Comparison of ENCODE assay signal across 9 cellular contexts in genomic region chr11:62882811-62883496, GRCh38. TPM values are rescaled to one million over a fixed set of nuclear protein-coding genes. Genes with fewer than 3 reads are reported as not detected.
DNase-seq lines count a peak whose midpoint lies in the region; ATAC-seq and TF ChIP-seq lines count a peak whose summit lies in the region.
"Had no signal": no experiment of that assay in that cellular context is flagged by ENCODE, and none has a peak within 500 bp of the region (broad histone marks: within the 10 kb centered on the region; RNA-seq: fewer than 3 reads in every experiment).

No MANE protein-coding gene starts in this region.

- peak overlapping the region in 3 of 5 donors; percentile 0 to 100 (median 95) for H3K27ac ChIP-seq in adrenal gland
- peak overlapping the region; percentile 99 for H3K27ac ChIP-seq in left lung
- peak overlapping the region; percentile 26 to 95 for H3K27ac ChIP-seq in testis

- H3K36me3 ChIP-seq in adrenal gland (replicated peaks in 1 of 2), result peaks cover 0 to 56% of the 10 kb centered on the region in 2 donors
- H3K36me3 ChIP-seq in left lung, result peaks cover 0 to 62% of the 10 kb centered on the region in 2 donors
- H3K36me3 ChIP-seq in testis (ENCODE audit: low read depth, missing control alignments), result peaks cover 3% of the 10 kb centered on the region

- peak overlapping the region; percentile 100 for H3K27ac Mint-ChIP-seq in activated CD4-positive, alpha-beta T cell treated with anti-CD3 and anti-CD28 coated beads, Interleukin-2, amount 10 ng/mL, durations not matched to agents 24 days and 14 days

- peak; percentile 66 for DNase-seq in activated CD4-positive, alpha-beta T cell treated with anti-CD3 and anti-CD28 coated beads, Interleukin-2, amount 10 ng/mL, durations not matched to agents 24 days and 14 days
- no peak for DNase-seq in activated CD4-positive, alpha-beta T cell treated with anti-CD3 and anti-CD28 coated beads for 4 hours
- no peak for DNase-seq in adrenal gland
- no peak for DNase-seq in left lung
- no peak for DNase-seq in testis
- DNase-seq in putamen (ENCODE audit: low spot score), result no peak
- no peak for DNase-seq in G401 (ENCODE audit: low spot score)
- DNase-seq in SW480 (ENCODE audit: low spot score), result no peak

- H3K9me3 Mint-ChIP-seq in activated CD4-positive, alpha-beta T cell treated with anti-CD3 and anti-CD28 coated beads, Interleukin-2, amount 10 ng/mL, durations not matched to agents 24 days and 14 days, result no peaks in the 10 kb centered on the region

- peaks cover 55% of the 10 kb centered on the region for H3K4me1 Mint-ChIP-seq in activated CD4-positive, alpha-beta T cell treated with anti-CD3 and anti-CD28 coated beads, Interleukin-2, amount 10 ng/mL, durations not matched to agents 24 days and 14 days

- ATAC-seq in left lung, result no peak

- H3K9me3 ChIP-seq in adrenal gland (replicated peaks in 1 of 3) (no peaks in the 10 kb centered on the region), left lung (no peaks in the 10 kb centered on the region), testis (no peaks in the 10 kb centered on the region)

- TF ChIP-seq POLR2A in adrenal gland (IDR thresholded peaks at IDR 0.05) (no peak), testis (IDR thresholded peaks at IDR 0.05) (no peak)

- peak overlapping the region in 2 of 4 donors; percentile 4 to 72 for H3K4me3 ChIP-seq in adrenal gland
- H3K4me3 ChIP-seq in left lung, result peak overlapping the region; percentile 86 to 92
- no peak overlapping the region for H3K4me3 ChIP-seq in testis

- in situ Hi-C loops in G401 (cut with HindIII; ENCODE audit: low sequenced_read_pairs), result no loop called here

- TF ChIP-seq CTCF in adrenal gland (IDR thresholded peaks at IDR 0.05) (no peak), left lung (IDR thresholded peaks at IDR 0.05) (no peak), testis (IDR thresholded peaks at IDR 0.05) (no peak)

- H3K4me3 Mint-ChIP-seq in activated CD4-positive, alpha-beta T cell treated with anti-CD3 and anti-CD28 coated beads, Interleukin-2, amount 10 ng/mL, durations not matched to agents 24 days and 14 days, result peak overlapping the region; percentile 100

- intact Hi-C loops in activated CD4-positive, alpha-beta T cell treated with anti-CD3 and anti-CD28 coated beads, Interleukin-2, amount 10 ng/mL, durations not matched to agents 24 days and 14 days (cut with micrococcal nuclease), result loop anchor here (5.0 to 10.0 kb wide), 3 partner anchors 271 to 1302 kb away; partner anchors contain the start of genes EML3, ROM1 and STIP1
- intact Hi-C loops in adrenal gland (cut with DNase I) (no loop called here), left lung (cut with DNase I) (no loop called here), testis (cut with DNase I; ENCODE audit: low total_unique reads) (no loop called here)

- peaks cover 77% of the 10 kb centered on the region for H3K36me3 Mint-ChIP-seq in activated CD4-positive, alpha-beta T cell treated with anti-CD3 and anti-CD28 coated beads, Interleukin-2, amount 10 ng/mL, durations not matched to agents 24 days and 14 days (ENCODE audit: low read depth)

- H3K27me3 Mint-ChIP-seq in activated CD4-positive, alpha-beta T cell treated with anti-CD3 and anti-CD28 coated beads, Interleukin-2, amount 10 ng/mL, durations not matched to agents 24 days and 14 days, result peaks cover 1% of the 10 kb centered on the region

- peaks cover 41 to 58% of the 10 kb centered on the region in 2 donors for H3K4me1 ChIP-seq in adrenal gland (replicated peaks in 1 of 2)
- H3K4me1 ChIP-seq in left lung, result peaks cover 39 to 73% of the 10 kb centered on the region in 2 donors
- peaks cover 23% of the 10 kb centered on the region for H3K4me1 ChIP-seq in testis

- no peaks in the 10 kb centered on the region for H3K27me3 ChIP-seq in adrenal gland
- no peaks in the 10 kb centered on the region for H3K27me3 ChIP-seq in left lung
- H3K27me3 ChIP-seq in testis, result no peaks in the 10 kb centered on the region

- WGBS in adrenal gland, 4 donors, result 50 to 61% (median 52%) methylated on average over 5 of the region's 5 CpGs
- WGBS in testis, 2 donors, result 73 to 76% methylated on average over 5 of the region's 5 CpGs

RNA-seq across cellular contexts. Expression of gene SLC3A2, which starts 2.3 kb away (rescaled TPM):
- total RNA-seq in activated CD4-positive, alpha-beta T cell treated with anti-CD3 and anti-CD28 coated beads, Interleukin-2, amount 10 ng/mL, durations not matched to agents 24 days and 14 days, result 364 and 379 TPM in 2 replicates
- total RNA-seq in adrenal gland, result 100 to 1,000 TPM; 103 to 398 (median 164) TPM
- 100 to 1,000 TPM; 123 to 221 (median 155) TPM for polyA plus RNA-seq in adrenal gland
- total RNA-seq in left lung, result 100 to 1,000 TPM; 131 to 228 TPM
- 100 to 1,000 TPM; 227 to 271 TPM for total RNA-seq in testis
- polyA plus RNA-seq in testis (ENCODE audit: insufficient read depth, low read depth, low replicate concordance), result 166 TPM
- total RNA-seq in G401 (2014; rRNA removed; shearing (Covaris generic)), result 225 and 239 TPM in 2 replicates

RNA-seq across cellular contexts. Expression of gene CHRM1, which starts 38.2 kb away (rescaled TPM):
- not detected in 2 replicates for total RNA-seq in activated CD4-positive, alpha-beta T cell treated with anti-CD3 and anti-CD28 coated beads, Interleukin-2, amount 10 ng/mL, durations not matched to agents 24 days and 14 days
- total RNA-seq in adrenal gland, result 1 to 10 TPM in 2 of 8 donors, under 1 TPM in 1, not detected in 5; 0.94 to 3.0 (median 2.8) TPM
- 1 to 10 TPM; 1.4 to 3.8 (median 1.8) TPM for polyA plus RNA-seq in adrenal gland
- 1 to 10 TPM; 1.2 to 2.3 TPM for total RNA-seq in left lung
- under 1 TPM; 0.06 to 0.39 TPM for total RNA-seq in testis
- 0.45 TPM for polyA plus RNA-seq in testis (ENCODE audit: insufficient read depth, low read depth, low replicate concordance)
- not detected in 2 replicates for total RNA-seq in G401 (2014; rRNA removed; shearing (Covaris generic))
- total RNA-seq: subcutaneous adipose tissue had no signal

RNA-seq across cellular contexts. Expression of gene WDR74, which starts 43.6 kb away (rescaled TPM):
- 145 and 153 TPM in 2 replicates for total RNA-seq in activated CD4-positive, alpha-beta T cell treated with anti-CD3 and anti-CD28 coated beads, Interleukin-2, amount 10 ng/mL, durations not matched to agents 24 days and 14 days
- total RNA-seq in adrenal gland, result 10 to 100 TPM; 21.7 to 52.1 (median 36.8) TPM
- polyA plus RNA-seq in adrenal gland, result 100 to 1,000 TPM in 2 of 3 donors, 10 to 100 TPM in 1; 35.4 to 119 (median 102) TPM
- total RNA-seq in left lung, result 10 to 100 TPM; 24.6 to 45.4 TPM
- total RNA-seq in testis, result 10 to 100 TPM; 33.4 to 46.7 TPM
- 39.0 TPM for polyA plus RNA-seq in testis (ENCODE audit: insufficient read depth, low read depth, low replicate concordance)
- total RNA-seq in G401 (2014; rRNA removed; shearing (Covaris generic)), result 103 and 110 TPM in 2 replicates

RNA-seq across cellular contexts. Expression of gene TEX54, which starts 50.3 kb away (rescaled TPM):
- total RNA-seq in activated CD4-positive, alpha-beta T cell treated with anti-CD3 and anti-CD28 coated beads, Interleukin-2, amount 10 ng/mL, durations not matched to agents 24 days and 14 days, result 0.79 and 2.0 TPM in 2 replicates
- total RNA-seq in adrenal gland (not detected), left lung (not detected), testis (10 to 100 TPM; 18.4 to 38.1 TPM)
- polyA plus RNA-seq in adrenal gland (1 to 10 TPM in 1 of 3 donors, under 1 TPM in 1, not detected in 1; 0.27 to 1.4 TPM), testis (ENCODE audit: insufficient read depth, low read depth, low replicate concordance) (40.7 TPM)
- not detected in 2 replicates for total RNA-seq in G401 (2014; rRNA removed; shearing (Covaris generic))
- total RNA-seq: subcutaneous adipose tissue had no signal

RNA-seq across cellular contexts. Expression of gene STX5, which starts 51.1 kb away (rescaled TPM):
- total RNA-seq in activated CD4-positive, alpha-beta T cell treated with anti-CD3 and anti-CD28 coated beads, Interleukin-2, amount 10 ng/mL, durations not matched to agents 24 days and 14 days, result 28.1 and 33.5 TPM in 2 replicates
- 10 to 100 TPM; 22.2 to 59.9 (median 36.2) TPM for total RNA-seq in adrenal gland
- 10 to 100 TPM; 19.7 to 52.4 (median 22.4) TPM for polyA plus RNA-seq in adrenal gland
- 10 to 100 TPM; 38.9 to 40.5 TPM for total RNA-seq in left lung
- 10 to 100 TPM; 42.2 to 49.1 TPM for total RNA-seq in testis
- 55.0 TPM for polyA plus RNA-seq in testis (ENCODE audit: insufficient read depth, low read depth, low replicate concordance)
- total RNA-seq in G401 (2014; rRNA removed; shearing (Covaris generic)), result 40.9 and 49.0 TPM in 2 replicates

Comparison
In these comparisons a context has a peak if more than half of its experiments do, and no peak if none do; other contexts are left out.
1. H3K4me3 ChIP-seq: peak in left lung (2 of 2); none in testis (0 of 2).
2. Peak in every context shown above with its lines, with median percentiles within 50 percentile points of each other: H3K27ac ChIP-seq.